In the genomic region with DNA sequence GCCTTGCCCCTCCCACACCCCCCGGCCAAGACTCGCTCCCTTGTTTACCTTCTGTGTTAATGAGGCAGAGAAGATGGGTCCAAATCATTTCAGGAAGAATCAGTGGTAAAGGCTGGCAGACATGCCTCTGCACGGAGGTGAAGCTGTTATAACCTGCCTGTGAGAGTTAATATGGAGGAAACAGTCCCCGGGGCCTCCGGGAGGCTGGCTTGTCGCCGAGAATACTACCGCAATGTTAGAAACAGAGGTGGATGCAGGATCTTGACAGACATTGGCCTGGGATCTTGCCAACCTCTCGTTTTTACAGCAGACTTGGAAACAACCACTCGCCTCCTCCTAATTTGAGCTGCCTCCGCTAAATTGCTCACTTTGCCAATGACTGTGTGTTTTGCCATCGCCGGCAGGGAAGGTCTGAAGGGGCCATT, we compare ENCODE assay signal across 1 cellular context.
TF ChIP-seq lines count a peak whose summit lies in the region.

No MANE protein-coding gene starts in this region.

TF ChIP-seq in HEK293, 187 proteins besides CTCF, POLR2A, EP300 and RAD21 (continued from another document):
- TF ChIP-seq, protein P1, sequence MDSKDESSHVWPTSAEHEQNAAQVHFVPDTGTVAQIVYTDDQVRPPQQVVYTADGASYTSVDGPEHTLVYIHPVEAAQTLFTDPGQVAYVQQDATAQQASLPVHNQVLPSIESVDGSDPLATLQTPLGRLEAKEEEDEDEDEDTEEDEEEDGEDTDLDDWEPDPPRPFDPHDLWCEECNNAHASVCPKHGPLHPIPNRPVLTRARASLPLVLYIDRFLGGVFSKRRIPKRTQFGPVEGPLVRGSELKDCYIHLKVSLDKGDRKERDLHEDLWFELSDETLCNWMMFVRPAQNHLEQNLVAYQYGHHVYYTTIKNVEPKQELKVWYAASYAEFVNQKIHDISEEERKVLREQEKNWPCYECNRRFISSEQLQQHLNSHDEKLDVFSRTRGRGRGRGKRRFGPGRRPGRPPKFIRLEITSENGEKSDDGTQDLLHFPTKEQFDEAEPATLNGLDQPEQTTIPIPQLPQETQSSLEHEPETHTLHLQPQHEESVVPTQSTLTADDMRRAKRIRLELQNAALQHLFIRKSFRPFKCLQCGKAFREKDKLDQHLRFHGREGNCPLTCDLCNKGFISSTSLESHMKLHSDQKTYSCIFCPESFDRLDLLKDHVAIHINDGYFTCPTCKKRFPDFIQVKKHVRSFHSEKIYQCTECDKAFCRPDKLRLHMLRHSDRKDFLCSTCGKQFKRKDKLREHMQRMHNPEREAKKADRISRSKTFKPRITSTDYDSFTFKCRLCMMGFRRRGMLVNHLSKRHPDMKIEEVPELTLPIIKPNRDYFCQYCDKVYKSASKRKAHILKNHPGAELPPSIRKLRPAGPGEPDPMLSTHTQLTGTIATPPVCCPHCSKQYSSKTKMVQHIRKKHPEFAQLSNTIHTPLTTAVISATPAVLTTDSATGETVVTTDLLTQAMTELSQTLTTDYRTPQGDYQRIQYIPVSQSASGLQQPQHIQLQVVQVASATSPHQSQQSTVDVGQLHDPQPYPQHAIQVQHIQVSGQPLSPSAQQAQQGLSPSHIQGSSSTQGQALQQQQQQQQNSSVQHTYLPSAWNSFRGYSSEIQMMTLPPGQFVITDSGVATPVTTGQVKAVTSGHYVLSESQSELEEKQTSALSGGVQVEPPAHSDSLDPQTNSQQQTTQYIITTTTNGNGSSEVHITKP (tag by site-specific recombination; IDR thresholded peaks at IDR 0.05), result 0 out of 2 replicates have a peak, but pooled peaks have one; percentile 20
- no peak for TF ChIP-seq HOXC10 (CRISPR knock-in tag; IDR thresholded peaks at IDR 0.05)
